In genomic region chr11:123551085-123551484, GRCh38 we compare ENCODE assay signal across 22 cellular contexts.
DNase-seq lines count a peak whose midpoint lies in the region; ATAC-seq and TF ChIP-seq lines count a peak whose summit lies in the region.
"Had no signal": no experiment of that assay in that cellular context is flagged by ENCODE, and none has a peak within 500 bp of the region (broad histone marks: within the 10 kb centered on the region; RNA-seq: fewer than 3 reads in every experiment).

No MANE protein-coding gene starts in this region.

- no peaks in the 10 kb centered on the region for H3K27me3 ChIP-seq in WERI-Rb-1 (ENCODE audit: insufficient read depth, low read depth, severe bottlenecking)
- peaks cover 0 to 12% of the 10 kb centered on the region in 2 donors for H3K27me3 ChIP-seq in left lung
- H3K27me3 ChIP-seq: BE2C; BLaER1 treated with 17β-estradiol and CSF1 and Interleukin-3, amounts not matched to agents 10 nM and 100 nM had no signal

- peak overlapping the region; percentile 88 for H3K27ac ChIP-seq in WERI-Rb-1
- no peak overlapping the region for H3K27ac ChIP-seq in left lung
- H3K27ac ChIP-seq: 22Rv1; BLaER1 treated with 17β-estradiol and CSF1 and Interleukin-3, amounts not matched to agents 10 nM and 100 nM had no signal

- intact Hi-C loops in left lung (cut with DNase I), result no loop called here

- H3K9me3 ChIP-seq in WERI-Rb-1 (ENCODE audit: severe bottlenecking), result no peaks in the 10 kb centered on the region
- no peaks in the 10 kb centered on the region for H3K9me3 ChIP-seq in left lung
- H3K9me3 ChIP-seq: BE2C; BLaER1 treated with 17β-estradiol and CSF1 and Interleukin-3, amounts not matched to agents 10 nM and 100 nM had no signal

- H3K4me1 ChIP-seq in left lung, result no peaks in the 10 kb centered on the region
- H3K4me1 ChIP-seq: BE2C had no signal

- H3K36me3 ChIP-seq in WERI-Rb-1 (no peaks in the 10 kb centered on the region; the same call in 1 of the 2 replicates), left lung (no peaks in the 10 kb centered on the region)
- H3K36me3 ChIP-seq: BE2C; BLaER1 treated with 17β-estradiol and CSF1 and Interleukin-3, amounts not matched to agents 10 nM and 100 nM had no signal

- DNase-seq in NCI-H82 (lab: John Stamatoyannopoulos, UW) (peak; percentile 41), NCI-H82 treated with DMSO at 0.1 percent for 48 hours (lab: John Stamatoyannopoulos, UW; ENCODE audit: unreplicated experiment) (no peak), WERI-Rb-1 (no peak), left lung (no peak), NCI-H2196 treated with DMSO at 0.1 percent for 48 hours (lab: John Stamatoyannopoulos, UW; ENCODE audit: unreplicated experiment) (no peak), kidney tubule cell (ENCODE audit: low spot score) (no peak)
- no peak for DNase-seq in activated naive CD4-positive, alpha-beta T cell (lab: John Stamatoyannopoulos, UW)
- DNase-seq: AML-193; BE2C; CD4-positive, alpha-beta T cell; CD8-positive, alpha-beta memory T cell; DMS 273 treated with DMSO at 0.1 percent for 48 hours; DMS79; EL; GDM1; H9 had no signal

- ATAC-seq in esophagus mucosa (peak; percentile 80), left lung (no peak)
- ATAC-seq: GM12878, HCT116 had no signal

- H3K4me3 ChIP-seq in WERI-Rb-1 (ENCODE audit: low read depth, low read length) (peak overlapping the region; percentile 15), left lung (no peak overlapping the region)
- H3K4me3 ChIP-seq: BLaER1 treated with 17β-estradiol and CSF1 and Interleukin-3, amounts not matched to agents 10 nM and 100 nM; GM12878; GM23338 had no signal

- TF ChIP-seq CTCF in WERI-Rb-1 (IDR thresholded peaks at IDR 0.05; ENCODE audit: low read depth, low read length) (no peak), left lung (IDR thresholded peaks at IDR 0.05) (no peak)
